ENCODE assay signal across 8 cellular contexts in genomic region chrX:48071064-48071985, GRCh38. TPM values are rescaled to one million over a fixed set of nuclear protein-coding genes. Genes with fewer than 3 reads are reported as not detected.
DNase-seq lines count a peak whose midpoint lies in the region; ATAC-seq and TF ChIP-seq lines count a peak whose summit lies in the region.

ZNF630 (minus strand) TSS chrX:48071640; CDS start chrX:48066886, 4,754 bp downstream.

- POLR2A ChIA-PET in BJ (lab: Charles Lee) = no interaction called here

- H3K27me3 ChIP-seq in BJ (ENCODE audit: control insufficient read depth, insufficient read depth, low read length) = no peaks in the 10 kb centered on the region
- H3K27me3 ChIP-seq in HUES48 (ENCODE audit: control insufficient read depth, insufficient read depth, low read length) = no peaks in the 10 kb centered on the region
- no peaks in the 10 kb centered on the region for H3K27me3 ChIP-seq in RWPE2 (ENCODE audit: insufficient read depth, poor library complexity, severe bottlenecking)
- no peaks in the 10 kb centered on the region for H3K27me3 ChIP-seq in osteoblast (ENCODE audit: insufficient read depth, low read length)
- H3K27me3 ChIP-seq in thoracic aorta (replicated peaks; ENCODE audit: insufficient read depth) = no peaks in the 10 kb centered on the region

- no peaks in the 10 kb centered on the region for H3K36me3 Mint-ChIP-seq in activated naive CD8-positive, alpha-beta T cell

- peaks cover 17% of the 10 kb centered on the region for H3K4me1 Mint-ChIP-seq in activated naive CD8-positive, alpha-beta T cell (ENCODE audit: low read depth)

- no peak for TF ChIP-seq CTCF in BJ (IDR thresholded peaks at IDR 0.05; ENCODE audit: insufficient read depth, low read depth, low read length)
- TF ChIP-seq CTCF in RWPE2 (IDR thresholded peaks at IDR 0.05; ENCODE audit: poor library complexity, severe bottlenecking) = no peak
- no peak for TF ChIP-seq CTCF in osteoblast (IDR thresholded peaks at IDR 0.05; ENCODE audit: extremely low read depth, low read depth, low read length)
- no peak for TF ChIP-seq CTCF in thoracic aorta (IDR thresholded peaks at IDR 0.05)

- H3K27ac ChIP-seq in HUES48 (ENCODE audit: low read depth, low read length) = peak within 1 kb of the TSS; percentile 76
- H3K27ac ChIP-seq in RWPE2 (ENCODE audit: poor library complexity, severe bottlenecking) = no peak within 1 kb of the TSS
- H3K27ac ChIP-seq in osteoblast (ENCODE audit: low read depth, low read length) = peak within 1 kb of the TSS; percentile 37
- peak within 1 kb of the TSS; percentile 57 to 86 for H3K27ac ChIP-seq in thoracic aorta

- H3K4me3 ChIP-seq in BJ (ENCODE audit: low read depth, low read length) = peak within 1 kb of the TSS; percentile 49
- H3K4me3 ChIP-seq in HUES48 (ENCODE audit: low read depth, low read length) = peak within 1 kb of the TSS; percentile 79
- H3K4me3 ChIP-seq in RWPE2 (ENCODE audit: severe bottlenecking) = peak within 1 kb of the TSS; percentile 40
- peak within 1 kb of the TSS; percentile 82 for H3K4me3 ChIP-seq in osteoblast (ENCODE audit: insufficient read depth, low read length)
- peak within 1 kb of the TSS; percentile 88 for H3K4me3 ChIP-seq in thoracic aorta

- H3K9ac ChIP-seq in HUES48 (ENCODE audit: low read depth, low read length) = peak within 1 kb of the TSS; percentile 57

- H2AFZ ChIP-seq in osteoblast (ENCODE audit: low read length) = peak within 1 kb of the TSS; percentile 91

- no peaks in the 10 kb centered on the region for H3K27me3 Mint-ChIP-seq in activated naive CD8-positive, alpha-beta T cell

- H3K4me2 ChIP-seq in osteoblast (ENCODE audit: insufficient read depth, low read length) = peak within 1 kb of the TSS; percentile 64

- peaks cover 37% of the 10 kb centered on the region for H3K9me3 ChIP-seq in HUES48 (ENCODE audit: control insufficient read depth, insufficient read depth, low read length)
- H3K9me3 ChIP-seq in RWPE2 (ENCODE audit: severe bottlenecking) = no peaks in the 10 kb centered on the region
- H3K9me3 ChIP-seq in osteoblast (ENCODE audit: low read depth, low read length) = no peaks in the 10 kb centered on the region
- H3K9me3 ChIP-seq in thoracic aorta = no peaks in the 10 kb centered on the region

- CTCF ChIA-PET in BJ (lab: Yijun Ruan, JAX) = no interaction called here

- H3K27ac Mint-ChIP-seq in activated naive CD8-positive, alpha-beta T cell = peak within 1 kb of the TSS; percentile 93

- no peaks in the 10 kb centered on the region for H4K20me1 ChIP-seq in osteoblast (ENCODE audit: insufficient read depth, low read length)

- H3K4me1 ChIP-seq in HUES48 (ENCODE audit: control insufficient read depth, insufficient read depth, low read length) (no peaks in the 10 kb centered on the region), RWPE2 (ENCODE audit: insufficient read depth, poor library complexity, severe bottlenecking) (no peaks in the 10 kb centered on the region), osteoblast (ENCODE audit: insufficient read depth, low read length) (no peaks in the 10 kb centered on the region), thoracic aorta (ENCODE audit: control insufficient read depth in 1 of 2, low read depth in 2 of 2) (no peaks in the 10 kb centered on the region)

- peak; percentile 9 for DNase-seq in BJ (ENCODE audit: low read depth)
- no peak for DNase-seq in RWPE2 (ENCODE audit: low spot score)
- DNase-seq in Right ventricle myocardium inferior (ENCODE audit: missing footprints) = peak; percentile 86
- DNase-seq in osteoblast (ENCODE audit: insufficient read length, low spot score, missing footprints) = peak; percentile 67
- peak; percentile 32 for DNase-seq in thoracic aorta (ENCODE audit: low spot score)

- intact Hi-C loops in Right ventricle myocardium inferior (cut with DNase I) = no loop called here

- H3K36me3 ChIP-seq in BJ (ENCODE audit: control insufficient read depth, insufficient read depth, low read length) = no peaks in the 10 kb centered on the region
- H3K36me3 ChIP-seq in HUES48 (ENCODE audit: control insufficient read depth, insufficient read depth, low read length) = no peaks in the 10 kb centered on the region
- H3K36me3 ChIP-seq in RWPE2 (ENCODE audit: low read depth) = no peaks in the 10 kb centered on the region
- H3K36me3 ChIP-seq in osteoblast (ENCODE audit: insufficient read depth, low read length) = no peaks in the 10 kb centered on the region
- no peaks in the 10 kb centered on the region for H3K36me3 ChIP-seq in thoracic aorta

- ATAC-seq in GM19397 (IDR thresholded peaks at IDR 0.05; ENCODE audit: unreplicated experiment) (peak; percentile 88), RWPE2 (ENCODE audit: low read depth) (peak; percentile 84), Right ventricle myocardium inferior (peak; percentile 96), thoracic aorta (ENCODE audit: insufficient number of reproducible peaks, low FRiP score, low read depth) (peak; percentile 43)

- peak within 1 kb of the TSS; percentile 90 for H3K4me3 Mint-ChIP-seq in activated naive CD8-positive, alpha-beta T cell

- H3K79me2 ChIP-seq in osteoblast (ENCODE audit: insufficient read depth, low read length) = no peaks in the 10 kb centered on the region

- H3K9me3 Mint-ChIP-seq in activated naive CD8-positive, alpha-beta T cell (ENCODE audit: low read depth) = no peaks in the 10 kb centered on the region

RNA-seq across cellular contexts. Expression of gene ZNF630, which starts in this region (rescaled TPM):
- 0.90 and 1.5 TPM in 2 replicates for polyA plus RNA-seq in BJ (2011; rRNA removed)
- 0.82 and 1.2 TPM in 2 replicates for polyA minus RNA-seq in BJ (2011; rRNA and poly(A)+ RNA removed)
- total RNA-seq in Right ventricle myocardium inferior = 2.4 TPM
- total RNA-seq in osteoblast = 0.72 and 2.1 TPM in 2 replicates
- 1 to 10 TPM; 3.2 to 3.7 TPM for total RNA-seq in thoracic aorta

Comparison
In these comparisons a context has a peak if more than half of its experiments do, and no peak if none do; other contexts are left out.
1. ATAC-seq: peak in every context shown above with its lines; median percentile 96 in Right ventricle myocardium inferior; 88 in GM19397; 84 in RWPE2; 43 in thoracic aorta.